In the genomic region with DNA sequence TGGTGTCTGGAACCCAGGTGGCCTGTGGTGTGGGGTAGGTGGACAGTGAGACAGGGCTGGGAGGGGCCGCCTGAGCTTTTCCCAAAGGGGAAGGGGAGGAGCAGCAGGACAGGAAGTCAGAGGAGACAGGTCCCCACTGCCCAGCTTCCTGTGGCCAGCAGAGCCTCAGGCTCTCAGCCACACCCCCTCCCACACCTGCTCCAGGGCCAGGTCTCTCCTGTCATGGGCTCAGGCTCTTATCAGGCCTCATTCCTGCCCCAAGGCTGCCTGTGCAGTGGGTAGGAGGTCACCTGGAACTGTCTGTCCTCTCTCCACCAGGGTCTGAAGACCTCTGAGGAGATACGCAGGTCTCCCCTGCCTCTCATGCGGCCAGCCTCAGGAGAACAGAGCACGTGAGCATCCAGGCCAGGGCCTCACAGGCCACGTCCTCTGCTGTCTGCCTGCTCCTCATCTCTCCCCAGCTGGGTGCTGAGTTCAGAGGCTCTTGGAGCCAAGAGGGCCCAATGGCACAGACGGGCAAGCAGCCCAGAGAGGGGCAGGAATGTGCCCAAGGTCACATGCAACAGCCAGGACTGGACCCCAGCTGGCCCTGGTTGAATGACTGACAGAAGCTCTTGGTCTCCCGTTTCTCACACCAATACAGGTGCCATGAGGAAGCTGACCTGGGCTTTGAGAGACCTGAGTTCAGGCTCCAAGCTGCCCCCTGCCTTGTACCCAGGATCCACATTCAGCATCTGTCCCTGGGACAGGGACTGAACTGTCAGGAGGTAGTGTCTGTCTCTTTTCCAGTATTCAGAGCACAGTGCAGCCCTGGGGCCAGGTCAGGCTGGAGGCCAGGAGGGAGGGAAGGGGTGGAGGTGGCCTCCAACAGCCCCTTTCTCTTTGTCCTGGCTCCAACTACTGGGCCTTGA, we compare ENCODE assay signal across 12 cellular contexts. TPM values are rescaled to one million over a fixed set of nuclear protein-coding genes. Genes with fewer than 3 reads are reported as not detected.
DNase-seq lines count a peak whose midpoint lies in the region; ATAC-seq, FAIRE-seq and TF ChIP-seq lines count a peak whose summit lies in the region.
"Had no signal": no experiment of that assay in that cellular context is flagged by ENCODE, and none has a peak within 500 bp of the region (broad histone marks: within the 10 kb centered on the region; RNA-seq: fewer than 3 reads in every experiment).

No MANE protein-coding gene starts in this region.

- CTCF ChIA-PET in H1 (lab: Charles Lee; ENCODE audit: partially characterized antibody), result interaction anchor here (1.2 to 5.9 kb wide), 12 partner anchors 9 to 465 kb away, joined by 3 to 50 read pairs (median 4); partner anchors contain the start of gene STARD10

- no peak for FAIRE-seq in H1 (lab: Jason Lieb, UNC)
- FAIRE-seq: GM12892, keratinocyte, urothelium cell line had no signal

- POLR2A ChIA-PET in H1 (lab: Charles Lee; ENCODE audit: partially characterized antibody), result interaction anchor here (1.0 to 3.0 kb wide), 3 partner anchors 9 to 18 kb away, joined by 4 to 10 read pairs (median 5); no protein-coding TSS in a partner anchor

- no peak overlapping the region; the same call in 1 of the 2 replicates for H2BK15ac ChIP-seq in H1 (ENCODE audit: low read length)

- no peak overlapping the region for H4K5ac ChIP-seq in H1 (ENCODE audit: insufficient read length, low read depth, low read length)

- H3K4ac ChIP-seq in H1 (replicated peaks; ENCODE audit: insufficient read length, low read depth, low read length), result no peak overlapping the region

- peaks cover 7% of the 10 kb centered on the region for H3K79me1 ChIP-seq in H1 (ENCODE audit: low read depth, low read length)

- no peak for TF ChIP-seq EP300 in H1 (IDR thresholded peaks at IDR 0.05; ENCODE audit: borderline replicate concordance in 1 of 2, low read depth in 2 of 2, low read length in 2 of 2)

- peaks cover 7% of the 10 kb centered on the region for H3K23me2 ChIP-seq in H1 (ENCODE audit: low read depth, low read length)

- H3K79me2 ChIP-seq in H1 (ENCODE audit: control insufficient read depth in 1 of 2, insufficient read depth in 2 of 2, low read length in 2 of 2), result no peaks in the 10 kb centered on the region

- no peak overlapping the region for H2BK20ac ChIP-seq in H1 (ENCODE audit: low read length)

- no peak overlapping the region for H2AFZ ChIP-seq in H1 (ENCODE audit: low read length)

- peaks cover 1 to 3% of the 10 kb centered on the region in 2 experiments for H4K20me1 ChIP-seq in H1 (replicated peaks in 1 of 2; ENCODE audit: control insufficient read depth in 1 of 2, insufficient read depth in 2 of 2, low read length in 2 of 2)

- H3K4me3 ChIP-seq in Peyer's patch (no peak overlapping the region), H1 (ENCODE audit: extremely low read depth in 1 of 4, insufficient read depth in 2 of 4, low read depth in 3 of 4, low read length in 4 of 4) (no peak overlapping the region)
- H3K4me3 ChIP-seq: esophagus muscularis mucosa had no signal

- no peak overlapping the region for H3K4me2 ChIP-seq in H1 (ENCODE audit: insufficient read depth in 1 of 2, low read depth in 2 of 2, low read length in 2 of 2)

- DNase-seq in Peyer's patch (no peak), H1 (ENCODE audit: low read depth in 1 of 2, low spot score in 2 of 2) (no peak), medulla oblongata (ENCODE audit: extremely low spot score) (peak; percentile 63), SW480 (ENCODE audit: low spot score) (no peak), HuH-7 (ENCODE audit: low spot score) (no peak)
- DNase-seq: DMS 273 treated with DMSO at 0.1 percent for 48 hours had no signal

- peaks cover 2 to 67% (median 20%) of the 10 kb centered on the region in 4 donors for H3K4me1 ChIP-seq in Peyer's patch
- peaks cover 2 to 13% (median 7%) of the 10 kb centered on the region in 4 experiments for H3K4me1 ChIP-seq in H1 (replicated peaks in 1 of 4; ENCODE audit: control insufficient read depth in 3 of 4, insufficient read depth in 4 of 4, low read length in 3 of 4)

- no peak overlapping the region for H4K8ac ChIP-seq in H1 (ENCODE audit: extremely low read depth, insufficient read depth, low read length)

- H3K27me3 ChIP-seq in Peyer's patch (no peaks in the 10 kb centered on the region), H1 (replicated peaks in 1 of 4; ENCODE audit: control insufficient read depth in 3 of 4, extremely low read depth in 1 of 4, insufficient read depth in 3 of 4, low read length in 3 of 4) (peaks cover 0 to 10% (median 4%) of the 10 kb centered on the region in 4 experiments; a peak in 3 of 7 replicates)
- H3K27me3 ChIP-seq: esophagus muscularis mucosa had no signal

- H3K9me3 ChIP-seq in Peyer's patch (no peaks in the 10 kb centered on the region), H1 (ENCODE audit: insufficient read depth in 2 of 2, low read depth in 1 of 2, low read length in 1 of 2) (no peaks in the 10 kb centered on the region)
- H3K9me3 ChIP-seq: esophagus muscularis mucosa had no signal

- H2BK120ac ChIP-seq in H1 (replicated peaks; ENCODE audit: low read depth, low read length), result no peak overlapping the region

- H2BK5ac ChIP-seq in H1 (ENCODE audit: low read depth, low read length), result no peak overlapping the region

- WGBS in H1 (ENCODE audit: extremely low coverage in 1 of 2, insufficient coverage in 1 of 2, insufficient read length in 1 of 2, insufficient replicate concordance in 2 of 2, low coverage in 1 of 2, low lambda C conversion rate in 2 of 2, missing lambda C conversion rate in 1 of 2), 2 experiments, result 89% methylated on average over 5 of the region's 7 CpGs; no CpG with 5 or more reads in 1 of the 2 experiments

- H2AK5ac ChIP-seq in H1 (ENCODE audit: low read depth, low read length), result no peak overlapping the region

- no peaks in the 10 kb centered on the region for H3K36me3 ChIP-seq in Peyer's patch
- H3K36me3 ChIP-seq in H1 (ENCODE audit: control insufficient read depth in 2 of 4, insufficient read depth in 4 of 4, low read length in 3 of 4), result no peaks in the 10 kb centered on the region

- H3K56ac ChIP-seq in H1 (replicated peaks; ENCODE audit: insufficient read length, low read depth, low read length), result peak overlapping the region; percentile 13

- TF ChIP-seq POLR2A in Peyer's patch (IDR thresholded peaks at IDR 0.05) (no peak), H1 (IDR thresholded peaks at IDR 0.05; ENCODE audit: control extremely low read depth in 1 of 2, low read depth in 2 of 2, low read length in 2 of 2) (no peak)

- no peak overlapping the region for H2BK12ac ChIP-seq in H1 (ENCODE audit: low read depth, low read length)

- ATAC-seq in GM19324 (IDR thresholded peaks at IDR 0.05; ENCODE audit: low FRiP score, unreplicated experiment), result no peak

- no peak overlapping the region for H3K14ac ChIP-seq in H1 (ENCODE audit: insufficient read length)

- H3K9ac ChIP-seq in H1 (replicated peaks in 1 of 4; ENCODE audit: extremely low read depth in 1 of 4, low read depth in 3 of 4, low read length in 3 of 4), result no peak overlapping the region

- H3K23ac ChIP-seq in H1 (ENCODE audit: insufficient read length), result no peak overlapping the region

- H4K91ac ChIP-seq in H1 (replicated peaks; ENCODE audit: insufficient read length, low read length), result no peak overlapping the region

- H3K27ac ChIP-seq in Peyer's patch (peak overlapping the region; percentile 12 to 89 (median 36)), H1 (ENCODE audit: low read depth, low read length) (no peak overlapping the region), temporal lobe (ENCODE audit: low read depth, low read length) (peak overlapping the region; percentile 73)
- H3K27ac ChIP-seq: esophagus muscularis mucosa had no signal

- no peak for TF ChIP-seq CTCF in Peyer's patch (IDR thresholded peaks at IDR 0.05)
- no peak for TF ChIP-seq CTCF in H1 (IDR thresholded peaks at IDR 0.05; ENCODE audit: control extremely low read depth in 1 of 3, insufficient read depth in 1 of 3, low read depth in 1 of 3, low read length in 3 of 3)

- TF ChIP-seq RAD21 in H1 (IDR thresholded peaks at IDR 0.05 in 1 of 2, conservative IDR thresholded peaks at IDR 0.05 in 1 of 2; ENCODE audit: low read depth in 2 of 2, low read length in 2 of 2), result no peak

- H3K18ac ChIP-seq in H1 (ENCODE audit: extremely low read depth, low read length), result no peak overlapping the region

RNA-seq across cellular contexts. Expression of gene STARD10, which starts 16.7 kb away (rescaled TPM):
- total RNA-seq in Peyer's patch, result 100 to 1,000 TPM; 118 to 187 (median 168) TPM
- 23.7 and 25.3 TPM in 2 replicates for total RNA-seq in H1 (2021; fragmentation: NEBNext Ultra II Directional; extraction: Animal tissue kit (Norgen Biotek cat#: 25700))
- 35.7 and 57.1 TPM in 2 replicates for polyA plus RNA-seq in H1 (2011; rRNA removed)
- 41.5 TPM for polyA plus RNA-seq in H1 (2011; cell fraction: cytosol; rRNA removed)
- 74.6 TPM for polyA plus RNA-seq in H1 (2011; cell fraction: nucleus; rRNA removed)
- 26.5 to 39.2 TPM (median 33.0 TPM) in 4 replicates for polyA plus RNA-seq in H1 (2012, experiment 1 of 2)
- 26.5 TPM for polyA plus RNA-seq in H1 (2012, experiment 2 of 2)
- polyA plus RNA-seq in H1 (2013, experiment 1 of 2), result 16.4 TPM
- 14.7 TPM for polyA plus RNA-seq in H1 (2013, experiment 2 of 2)
- polyA minus RNA-seq in H1 (2011; rRNA and poly(A)+ RNA removed), result 31.9 and 36.2 TPM in 2 replicates
- 19.2 TPM for polyA minus RNA-seq in H1 (2011; cell fraction: cytosol; rRNA and poly(A)+ RNA removed)
- polyA minus RNA-seq in H1 (2011; cell fraction: nucleus; rRNA and poly(A)+ RNA removed), result 19.1 TPM
- total RNA-seq in temporal lobe, result 18.9 TPM

RNA-seq across cellular contexts. Expression of gene ARAP1, which starts 24.9 kb away (rescaled TPM):
- total RNA-seq in Peyer's patch, result 100 to 1,000 TPM; 122 to 285 (median 145) TPM
- total RNA-seq in H1 (2021; fragmentation: NEBNext Ultra II Directional; extraction: Animal tissue kit (Norgen Biotek cat#: 25700)), result 59.5 and 61.6 TPM in 2 replicates
- 25.7 and 39.9 TPM in 2 replicates for polyA plus RNA-seq in H1 (2011; rRNA removed)
- polyA plus RNA-seq in H1 (2011; cell fraction: cytosol; rRNA removed), result 34.5 TPM
- polyA plus RNA-seq in H1 (2011; cell fraction: nucleus; rRNA removed), result 123 TPM
- 39.5 to 54.2 TPM (median 51.4 TPM) in 4 replicates for polyA plus RNA-seq in H1 (2012, experiment 1 of 2)
- 53.3 TPM for polyA plus RNA-seq in H1 (2012, experiment 2 of 2)
- 28.7 TPM for polyA plus RNA-seq in H1 (2013, experiment 1 of 2)
- 25.5 TPM for polyA plus RNA-seq in H1 (2013, experiment 2 of 2)
- 39.5 and 45.8 TPM in 2 replicates for polyA minus RNA-seq in H1 (2011; rRNA and poly(A)+ RNA removed)
- 52.5 TPM for polyA minus RNA-seq in H1 (2011; cell fraction: cytosol; rRNA and poly(A)+ RNA removed)
- 66.4 TPM for polyA minus RNA-seq in H1 (2011; cell fraction: nucleus; rRNA and poly(A)+ RNA removed)
- 30.0 TPM for total RNA-seq in temporal lobe

RNA-seq across cellular contexts. Expression of gene ATG16L2, which starts 37.1 kb away (rescaled TPM):
- total RNA-seq in Peyer's patch, result 100 to 1,000 TPM in 1 of 4 donors, 10 to 100 TPM in 3; 39.9 to 226 (median 65.0) TPM
- 11.0 and 11.7 TPM in 2 replicates for total RNA-seq in H1 (2021; fragmentation: NEBNext Ultra II Directional; extraction: Animal tissue kit (Norgen Biotek cat#: 25700))
- 18.5 and 23.4 TPM in 2 replicates for polyA plus RNA-seq in H1 (2011; rRNA removed)
- polyA plus RNA-seq in H1 (2011; cell fraction: cytosol; rRNA removed), result 26.6 TPM
- polyA plus RNA-seq in H1 (2011; cell fraction: nucleus; rRNA removed), result 154 TPM
- 11.4 to 21.9 TPM (median 16.3 TPM) in 4 replicates for polyA plus RNA-seq in H1 (2012, experiment 1 of 2)
- 6.5 TPM for polyA plus RNA-seq in H1 (2012, experiment 2 of 2)
- 7.1 TPM for polyA plus RNA-seq in H1 (2013, experiment 1 of 2)
- polyA plus RNA-seq in H1 (2013, experiment 2 of 2), result 6.3 TPM
- 15.4 and 15.5 TPM in 2 replicates for polyA minus RNA-seq in H1 (2011; rRNA and poly(A)+ RNA removed)
- polyA minus RNA-seq in H1 (2011; cell fraction: cytosol; rRNA and poly(A)+ RNA removed), result 7.7 TPM
- polyA minus RNA-seq in H1 (2011; cell fraction: nucleus; rRNA and poly(A)+ RNA removed), result 34.3 TPM
- total RNA-seq in temporal lobe, result 4.7 TPM
